Comparison of ENCODE assay signal across 9 cellular contexts in the genomic region with DNA sequence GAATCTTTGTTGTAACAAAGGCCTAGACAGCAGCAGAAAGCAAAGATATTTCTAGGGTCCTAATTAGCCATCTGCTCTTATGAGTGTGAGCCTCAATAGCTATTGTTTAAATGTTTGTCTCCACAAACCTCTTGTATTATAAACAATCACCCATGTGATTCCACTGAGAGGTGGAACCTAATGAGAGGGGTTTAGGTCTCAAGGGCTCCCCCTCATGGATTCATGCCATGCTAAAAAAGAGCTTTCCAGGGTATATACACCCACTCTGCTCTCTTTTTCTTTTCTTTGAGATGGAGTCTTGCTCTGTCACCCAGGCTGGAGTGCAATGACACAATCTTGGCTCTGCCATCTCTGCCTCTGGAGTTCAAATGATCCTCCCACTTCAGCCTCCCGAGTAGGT. TPM values are rescaled to one million over a fixed set of nuclear protein-coding genes. Genes with fewer than 3 reads are reported as not detected.
DNase-seq lines count a peak whose midpoint lies in the region; ATAC-seq and TF ChIP-seq lines count a peak whose summit lies in the region.
"Had no signal": no experiment of that assay in that cellular context is flagged by ENCODE, and none has a peak within 500 bp of the region (broad histone marks: within the 10 kb centered on the region; RNA-seq: fewer than 3 reads in every experiment).

No MANE protein-coding gene starts in this region.

- H3K27me3 ChIP-seq in CD4-positive, alpha-beta T cell (ENCODE audit: control insufficient read depth, insufficient read depth, low read length): peaks cover 9% of the 10 kb centered on the region

- no peak overlapping the region for H3K4me3 Mint-ChIP-seq in CD4-positive, alpha-beta T cell

- H3K36me3 Mint-ChIP-seq in CD4-positive, alpha-beta T cell (ENCODE audit: low read depth): no peaks in the 10 kb centered on the region

- POLR2A ChIA-PET in CD4-positive, alpha-beta T cell (lab: Charles Lee): no interaction called here

- intact Hi-C loops in CD4-positive, alpha-beta T cell (cut with DNase I, micrococcal nuclease): no loop called here

- no peak overlapping the region for H3K27ac ChIP-seq in CD4-positive, alpha-beta T cell (ENCODE audit: low read depth, low read length)

- CTCF ChIA-PET in CD4-positive, alpha-beta T cell (lab: Charles Lee): no interaction called here

- H3K9me3 Mint-ChIP-seq in CD4-positive, alpha-beta T cell: peaks cover 2% of the 10 kb centered on the region

- H3K4me1 Mint-ChIP-seq in CD4-positive, alpha-beta T cell (ENCODE audit: low read depth): no peaks in the 10 kb centered on the region

- no peak overlapping the region for H3K27ac Mint-ChIP-seq in CD4-positive, alpha-beta T cell

- no peak for DNase-seq in epithelial cell of proximal tubule (ENCODE audit: low read depth)
- DNase-seq in NCI-H187 treated with DMSO at 0.1 percent for 48 hours (lab: John Stamatoyannopoulos, UW): no peak
- no peak for DNase-seq in CD4-positive, alpha-beta T cell
- no peak for DNase-seq in activated gamma-delta T cell (lab: John Stamatoyannopoulos, UW)
- DNase-seq in NCI-H345 treated with DMSO at 0.1 percent for 48 hours (lab: John Stamatoyannopoulos, UW; ENCODE audit: unreplicated experiment): no peak
- DNase-seq: foreskin fibroblast had no signal

- peak; percentile 43 for ATAC-seq in GM18499 (IDR thresholded peaks at IDR 0.05; ENCODE audit: insufficient read depth, unreplicated experiment)
- ATAC-seq in GM21717 (IDR thresholded peaks at IDR 0.05; ENCODE audit: unreplicated experiment): peak; percentile 63
- peak; percentile 52 for ATAC-seq in HG03521 (IDR thresholded peaks at IDR 0.05; ENCODE audit: unreplicated experiment)
- no peak for ATAC-seq in CD4-positive, alpha-beta T cell (ENCODE audit: poor library complexity)

- H3K27me3 Mint-ChIP-seq in CD4-positive, alpha-beta T cell: peaks cover 36% of the 10 kb centered on the region

- H3K4me3 ChIP-seq in epithelial cell of proximal tubule (ENCODE audit: low read depth, low read length): no peak overlapping the region

- no peaks in the 10 kb centered on the region for H3K9me3 ChIP-seq in CD4-positive, alpha-beta T cell (ENCODE audit: control insufficient read depth, low read length)

- peak; percentile 51 for TF ChIP-seq CTCF in epithelial cell of proximal tubule (conservative IDR thresholded peaks at IDR 0.05; ENCODE audit: low read depth, low read length)
- no peak for TF ChIP-seq CTCF in CD4-positive, alpha-beta T cell (IDR thresholded peaks at IDR 0.05)

RNA-seq across cellular contexts. Expression of gene TRIM61, which starts 42.1 kb away (rescaled TPM):
- total RNA-seq in epithelial cell of proximal tubule: 0.94 TPM in 1 of 2 replicates, not detected in the other
- under 1 TPM; 0.22 to 0.47 TPM for total RNA-seq in CD4-positive, alpha-beta T cell

RNA-seq across cellular contexts. Expression of gene APELA, which starts 58.4 kb away (rescaled TPM):
- not detected in 2 replicates for total RNA-seq in epithelial cell of proximal tubule
- not detected for total RNA-seq in CD4-positive, alpha-beta T cell
